7 cellular contexts compared by ENCODE assay signal in the genomic region with DNA sequence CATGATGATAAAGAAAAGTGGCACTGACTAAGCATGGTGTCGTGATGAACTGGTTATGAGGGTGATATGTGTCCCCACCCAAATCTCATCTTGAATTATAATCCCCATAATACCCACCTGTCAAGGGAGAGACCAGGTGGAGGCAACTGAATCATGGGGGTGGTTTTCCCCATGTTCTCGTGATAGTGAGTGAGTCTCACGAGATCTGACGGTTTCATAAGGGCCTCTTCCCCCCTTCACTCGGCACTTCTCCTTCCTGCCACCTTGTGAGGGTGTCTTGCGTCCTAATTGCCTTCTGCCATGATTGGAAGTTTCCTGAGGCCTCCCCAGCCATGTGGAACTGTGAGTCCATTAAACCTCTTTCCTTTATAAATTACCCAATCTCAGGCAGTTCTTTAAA. TPM values are rescaled to one million over a fixed set of nuclear protein-coding genes. Genes with fewer than 3 reads are reported as not detected.
"Had no signal": no experiment of that assay in that cellular context is flagged by ENCODE, and none has a peak within 500 bp of the region (broad histone marks: within the 10 kb centered on the region; RNA-seq: fewer than 3 reads in every experiment).

No MANE protein-coding gene starts in this region.

RNA-seq across cellular contexts. Expression of a gene that starts 44.2 kb away (rescaled TPM):
- total RNA-seq: M059J, OCI-LY7, PC-9, Right ventricle myocardium inferior, RPMI7951, SJCRH30, SK-MEL-5 had no signal
